6 cellular contexts compared by ENCODE assay signal in genomic region chr2:126647714-126648344, GRCh38. TPM values are rescaled to one million over a fixed set of nuclear protein-coding genes. Genes with fewer than 3 reads are reported as not detected.
DNase-seq lines count a peak whose midpoint lies in the region; ATAC-seq, FAIRE-seq and TF ChIP-seq lines count a peak whose summit lies in the region.
"Not testable (repeated sequence)": the region's sequence is repeated elsewhere in the genome, so short reads cannot be mapped to it uniquely, and the experiment has no call there.

No MANE protein-coding gene starts in this region.

- not testable (repeated sequence) for H2AK5ac ChIP-seq in trophoblast cell (ENCODE audit: low read length)

- peak; percentile 71 for DNase-seq in CD14-positive monocyte (ENCODE audit: low spot score)
- DNase-seq in NB4 (ENCODE audit: low read depth), result peak; percentile 13
- not testable (repeated sequence) for DNase-seq in K562 (ENCODE audit: extremely low read depth in 1 of 4, low spot score in 3 of 4); trophoblast cell
- DNase-seq in esophagus muscularis mucosa (ENCODE audit: extremely low spot score), result peak; percentile 26
- DNase-seq in kidney tubule cell (ENCODE audit: low spot score), result peak; percentile 25

- H3K27me3 ChIP-seq in K562 (ENCODE audit: control insufficient read depth in 2 of 2, insufficient read depth in 2 of 2, low read length in 2 of 2); esophagus muscularis mucosa; trophoblast cell (ENCODE audit: insufficient read depth, low read length): not testable (repeated sequence)

- H4K12ac ChIP-seq in trophoblast cell (ENCODE audit: low read depth, low read length), result not testable (repeated sequence)

- POLR2A ChIA-PET in K562 (lab: Yijun Ruan, JAX), result not testable (repeated sequence)

- H3K4me3 Mint-ChIP-seq in CD14-positive monocyte, result not testable (repeated sequence)

- CTCF ChIA-PET in K562 (lab: Yijun Ruan, JAX; ENCODE audit: low intra/inter-chr PET ratio), result not testable (repeated sequence)

- H2BK120ac ChIP-seq in trophoblast cell (ENCODE audit: insufficient read depth, low read length, poor library complexity), result not testable (repeated sequence)

- H3K27me3 Mint-ChIP-seq in CD14-positive monocyte (ENCODE audit: low read depth in 3 of 3), result not testable (repeated sequence)

- peaks cover 22 to 84% of the 10 kb centered on the region in 2 experiments for H3K4me1 ChIP-seq in K562 (replicated peaks in 1 of 2; ENCODE audit: control insufficient read depth in 2 of 2, insufficient read depth in 2 of 2, low read length in 2 of 2)
- H3K4me1 ChIP-seq in esophagus muscularis mucosa; trophoblast cell (ENCODE audit: control insufficient read depth in 1 of 2, insufficient read depth in 2 of 2, low read length in 2 of 2): not testable (repeated sequence)

- H3K79me1 ChIP-seq in trophoblast cell (ENCODE audit: low read length), result not testable (repeated sequence)

- H3K18ac ChIP-seq in trophoblast cell (ENCODE audit: low read length), result not testable (repeated sequence)

- H3K36me3 ChIP-seq in K562 (ENCODE audit: control insufficient read depth, insufficient read depth, low read length); esophagus muscularis mucosa; trophoblast cell (ENCODE audit: control insufficient read depth in 1 of 2, insufficient read depth in 2 of 2, low read length in 2 of 2): not testable (repeated sequence)

- not testable (repeated sequence) for H2BK5ac ChIP-seq in trophoblast cell (ENCODE audit: low read depth, low read length, poor library complexity)

- not testable (repeated sequence) for H3K9me1 ChIP-seq in K562 (ENCODE audit: control insufficient read depth, insufficient read depth, low read length)

- ATAC-seq in K562, result not testable (repeated sequence)

- 100% methylated on average over 1 of the region's 1 CpG for WGBS in K562 (ENCODE audit: insufficient coverage, low coverage, missing lambda C conversion rate)
- WGBS in esophagus muscularis mucosa, result 100% methylated on average over 1 of the region's 1 CpG
- no CpG with 5 or more reads among the region's 1 CpG for WGBS in trophoblast cell (ENCODE audit: extremely low coverage, insufficient coverage, insufficient read length)

- H3K79me2 ChIP-seq in K562 (ENCODE audit: control insufficient read depth, insufficient read depth, low read length); trophoblast cell (ENCODE audit: control insufficient read depth, insufficient read depth, low read length, poor library complexity): not testable (repeated sequence)

- TF ChIP-seq CTCF in CD14-positive monocyte (IDR thresholded peaks at IDR 0.05); NB4 (IDR thresholded peaks at IDR 0.05; ENCODE audit: low read depth, low read length); K562 (IDR thresholded peaks at IDR 0.05 in 2 of 3, conservative IDR thresholded peaks at IDR 0.05 in 1 of 3; ENCODE audit: insufficient read depth in 2 of 3, low read depth in 1 of 3, low read length in 3 of 3); esophagus muscularis mucosa (IDR thresholded peaks at IDR 0.05): not testable (repeated sequence)

- peaks cover 26% of the 10 kb centered on the region for H3K4me1 Mint-ChIP-seq in CD14-positive monocyte

- not testable (repeated sequence) for BruUV-seq in K562 (replicated peaks; lab: Mats Ljungman, UMichigan)

- H3K4ac ChIP-seq in trophoblast cell (ENCODE audit: low read depth, low read length), result not testable (repeated sequence)

- H3K36me3 Mint-ChIP-seq in CD14-positive monocyte, result not testable (repeated sequence)

- H3K27ac ChIP-seq in K562 (ENCODE audit: extremely low read depth, low read depth, low read length), result peak overlapping the region; percentile 70
- not testable (repeated sequence) for H3K27ac ChIP-seq in esophagus muscularis mucosa (replicated peaks in 1 of 4); trophoblast cell (ENCODE audit: low read depth, low read length)

- H2AFZ ChIP-seq in K562 (ENCODE audit: low read depth, low read length); trophoblast cell (ENCODE audit: insufficient read depth, low read length, poor library complexity): not testable (repeated sequence)

- not testable (repeated sequence) for TF ChIP-seq POLR2A in NB4 (IDR thresholded peaks at IDR 0.05; ENCODE audit: extremely low read depth, insufficient read length); K562 (conservative IDR thresholded peaks at IDR 0.05); esophagus muscularis mucosa (IDR thresholded peaks at IDR 0.05; ENCODE audit: low read depth)

- not testable (repeated sequence) for TF ChIP-seq EP300 in K562 (IDR thresholded peaks at IDR 0.05; ENCODE audit: low read length); esophagus muscularis mucosa (IDR thresholded peaks at IDR 0.05)

- not testable (repeated sequence) for H3K23ac ChIP-seq in trophoblast cell (ENCODE audit: low read length)

- not testable (repeated sequence) for H4K8ac ChIP-seq in trophoblast cell (ENCODE audit: low read depth, low read length)

- H2BK12ac ChIP-seq in trophoblast cell (ENCODE audit: low read length), result not testable (repeated sequence)

- H3K9me3 ChIP-seq in K562 (replicated peaks; ENCODE audit: control insufficient read depth, insufficient read depth, low read depth, low read length), result peaks cover 10% of the 10 kb centered on the region; the same call in 1 of the 2 replicates
- H3K9me3 ChIP-seq in esophagus muscularis mucosa; trophoblast cell (ENCODE audit: insufficient read depth, low read depth, low read length): not testable (repeated sequence)

- H4K91ac ChIP-seq in trophoblast cell (ENCODE audit: low read depth, low read length), result not testable (repeated sequence)

- H3K14ac ChIP-seq in trophoblast cell (ENCODE audit: low read length), result not testable (repeated sequence)

- H3K9me3 Mint-ChIP-seq in CD14-positive monocyte, result peaks cover 2 to 26% (median 13%) of the 10 kb centered on the region in 7 donors

- not testable (repeated sequence) for H3K4me3 ChIP-seq in NB4 (ENCODE audit: low read depth, low read length); K562; esophagus muscularis mucosa
- peak overlapping the region; percentile 56 for H3K4me3 ChIP-seq in trophoblast cell (ENCODE audit: low read depth, low read length)

- not testable (repeated sequence) for TF ChIP-seq RAD21 in K562 (CRISPR knock-in tag; conservative IDR thresholded peaks at IDR 0.05 in 1 of 2, IDR thresholded peaks at IDR 0.05 in 1 of 2)

- peak overlapping the region; percentile 68 for H3K4me2 ChIP-seq in K562 (ENCODE audit: insufficient read depth, low read length)
- H3K4me2 ChIP-seq in trophoblast cell (ENCODE audit: low read length), result not testable (repeated sequence)

- intact Hi-C loops in CD14-positive monocyte (cut with micrococcal nuclease); esophagus muscularis mucosa (cut with DNase I): not testable (repeated sequence)
- intact Hi-C loops in K562 (cut with micrococcal nuclease), result loop anchor here (10.0 kb wide), 1 partner anchor 1547 kb away; no protein-coding TSS in a partner anchor

- peak overlapping the region in 1 of 7 donors; percentile 20 for H3K27ac Mint-ChIP-seq in CD14-positive monocyte

- not testable (repeated sequence) for FAIRE-seq in K562 (lab: Jason Lieb, UNC)

- in situ Hi-C loops in K562 (cut with MboI), result not testable (repeated sequence)

- not testable (repeated sequence) for H4K20me1 ChIP-seq in K562 (replicated peaks; ENCODE audit: control insufficient read depth, insufficient read depth, low read length)

- H3K9ac ChIP-seq in K562 (ENCODE audit: insufficient read depth in 1 of 2, low read depth in 2 of 2, low read length in 2 of 2); trophoblast cell (ENCODE audit: low read length): not testable (repeated sequence)

TF ChIP-seq in K562, 482 proteins besides CTCF, POLR2A, EP300 and RAD21 (continues in another document):
- 0 out of 2 replicates have a peak, but pooled peaks have one; percentile 49 for TF ChIP-seq TEAD4 (IDR thresholded peaks at IDR 0.05; ENCODE audit: low read length)
- not testable (repeated sequence) for TF ChIP-seq TEAD4 (CRISPR knock-in tag; IDR thresholded peaks at IDR 0.05; ENCODE audit: borderline replicate concordance)

RNA-seq across cellular contexts. Expression of gene GYPC, which starts 8.1 kb away (rescaled TPM):
- 10 to 100 TPM; 20.0 to 21.7 TPM for polyA plus RNA-seq in CD14-positive monocyte
- 120 and 158 TPM in 2 replicates for total RNA-seq in K562 (2011; cell fraction: chromatin; rRNA removed; ENCODE audit: low replicate concordance)
- total RNA-seq in K562 (2011; cell fraction: nucleolus; rRNA removed), result 166 and 169 TPM in 2 replicates
- total RNA-seq in K562 (2011; cell fraction: nucleoplasm; rRNA removed), result 154 and 197 TPM in 2 replicates
- 282 and 367 TPM in 2 replicates for total RNA-seq in K562 (2014; rRNA removed)
- 121 and 155 TPM in 2 replicates for total RNA-seq in K562 (2014; rRNA removed; fragmentation: Illumina TruSeq; extraction: Trizol)
- total RNA-seq in K562 (2015; rRNA removed; fragmentation: Illumina TruSeq; extraction: Trizol), result 174 and 181 TPM in 2 replicates
- 194 and 210 TPM in 2 replicates for total RNA-seq in K562 (2021)
- polyA plus RNA-seq in K562 (2011; rRNA removed), result 241 and 252 TPM in 2 replicates
- polyA plus RNA-seq in K562 (2011; cell fraction: cytosol; rRNA removed), result 439 and 540 TPM in 2 replicates
- 132 and 178 TPM in 2 replicates for polyA plus RNA-seq in K562 (2011; cell fraction: nucleus; rRNA removed)
- polyA plus RNA-seq in K562 (2012), result 183 and 349 TPM in 2 replicates
- polyA plus RNA-seq in K562 (2014; fragmentation: Illumina TruSeq; extraction: Trizol), result 202 and 211 TPM in 2 replicates
- 10 to 100 TPM; 50.6 to 53.7 TPM for polyA plus RNA-seq in K562 (2014; fragmentation: Nextera tagmentation; extraction: Ambion mirVana)
- polyA plus RNA-seq in K562 (2014; rRNA removed), result 229 and 299 TPM in 2 replicates
- polyA minus RNA-seq in K562 (2011; rRNA and poly(A)+ RNA removed), result 144 and 198 TPM in 2 replicates
- 95.9 and 113 TPM in 2 replicates for polyA minus RNA-seq in K562 (2011; cell fraction: cytosol; rRNA and poly(A)+ RNA removed)
- polyA minus RNA-seq in K562 (2011; cell fraction: nucleus; rRNA and poly(A)+ RNA removed), result 29.8 and 52.5 TPM in 2 replicates
- total RNA-seq in esophagus muscularis mucosa, result 100 to 1,000 TPM; 119 to 197 (median 167) TPM
- polyA plus RNA-seq in trophoblast cell (2013), result 19.7 and 22.6 TPM in 2 replicates
